Comparison of ENCODE assay signal across 8 cellular contexts in genomic region chr11:67884734-67885518, GRCh38.
DNase-seq lines count a peak whose midpoint lies in the region; ATAC-seq and TF ChIP-seq lines count a peak whose summit lies in the region.
"Not testable (repeated sequence)": the region's sequence is repeated elsewhere in the genome, so short reads cannot be mapped to it uniquely, and the experiment has no call there.

No MANE protein-coding gene starts in this region.

- intact Hi-C loops in Calu3 (cut with micrococcal nuclease; ENCODE audit: unreplicated experiment); activated CD4-positive, alpha-beta T cell treated with anti-CD3 and anti-CD28 coated beads for 36 hours (cut with DNase I, micrococcal nuclease); activated T-helper 2 cell treated with anti-CD3 and anti-CD28 coated beads, Interferon-gamma antibody, Interleukin-2, Interleukin-4, amounts not matched to agents 10 μg/mL and 5 μg/mL and 100 μg/mL, durations not matched to agents 14 hours and 24 hours and 36 hours (cut with micrococcal nuclease): not testable (repeated sequence)

- peak overlapping the region; percentile 47 for H3K4me3 Mint-ChIP-seq in Calu3 (ENCODE audit: low read depth, unreplicated experiment)
- peak overlapping the region; percentile 73 for H3K4me3 Mint-ChIP-seq in activated CD4-positive, alpha-beta T cell treated with anti-CD3 and anti-CD28 coated beads for 36 hours
- peak overlapping the region; percentile 79 for H3K4me3 Mint-ChIP-seq in activated T-helper 2 cell treated with anti-CD3 and anti-CD28 coated beads, Interferon-gamma antibody, Interleukin-2, Interleukin-4, amounts not matched to agents 10 μg/mL and 5 μg/mL and 100 μg/mL, durations not matched to agents 14 hours and 24 hours and 36 hours (ENCODE audit: low read depth)
- peak overlapping the region; percentile 4 for H3K4me3 Mint-ChIP-seq in progenitor cell of endocrine pancreas (ENCODE audit: low read depth)
- H3K4me3 Mint-ChIP-seq in stimulated activated naive CD8-positive, alpha-beta T cell treated with anti-CD3 and anti-CD28 coated beads, Interleukin-15, Interleukin-2, amounts not matched to agents 100 ng/mL and 50 ng/mL, for 24 hours, result peak overlapping the region; percentile 19

- not testable (repeated sequence) for BruUV-seq in Calu3 (replicated peaks; lab: Mats Ljungman, UMichigan)

- POLR2A ChIA-PET in activated CD4-positive, alpha-beta T cell treated with anti-CD3 and anti-CD28 coated beads for 36 hours (lab: Charles Lee), result interaction anchor here (0.6 kb wide), 1 partner anchor 568 kb away, joined by 3 read pairs; no protein-coding TSS in a partner anchor

- not testable (repeated sequence) for TF ChIP-seq CTCF in Calu3 (IDR thresholded peaks at IDR 0.05; ENCODE audit: unreplicated experiment); progenitor cell of endocrine pancreas (IDR thresholded peaks at IDR 0.05; ENCODE audit: unreplicated experiment)

- CTCF ChIA-PET in Calu3 (lab: Charles Lee), result not testable (repeated sequence)
- CTCF ChIA-PET in activated CD4-positive, alpha-beta T cell treated with anti-CD3 and anti-CD28 coated beads for 36 hours (lab: Charles Lee), result interaction anchor here (2.0 kb wide), 1 partner anchor 71 kb away, joined by 6 read pairs; no protein-coding TSS in a partner anchor

- DNase-seq in Calu3; progenitor cell of endocrine pancreas (ENCODE audit: low spot score, unreplicated experiment): not testable (repeated sequence)
- DNase-seq in NCI-H524 treated with DMSO at 0.1 percent for 48 hours (lab: John Stamatoyannopoulos, UW) (peak; percentile 16), left kidney (ENCODE audit: low read depth, low spot score) (peak; percentile 69)
- DNase-seq in activated CD4-positive, alpha-beta T cell treated with anti-CD3 and anti-CD28 coated beads for 36 hours, result peak; percentile 64
- DNase-seq in activated T-helper 2 cell treated with anti-CD3 and anti-CD28 coated beads, Interferon-gamma antibody, Interleukin-2, Interleukin-4, amounts not matched to agents 10 μg/mL and 5 μg/mL and 100 μg/mL, durations not matched to agents 14 hours and 24 hours and 36 hours (ENCODE audit: low spot score), result peak; percentile 18
- DNase-seq in central memory CD4-positive, alpha-beta T cell, result peak; percentile 67

- ATAC-seq in activated CD4-positive, alpha-beta T cell treated with anti-CD3 and anti-CD28 coated beads for 36 hours, result not testable (repeated sequence)

- peaks cover 92% of the 10 kb centered on the region for H3K27me3 Mint-ChIP-seq in Calu3 (ENCODE audit: unreplicated experiment)
- not testable (repeated sequence) for H3K27me3 Mint-ChIP-seq in activated CD4-positive, alpha-beta T cell treated with anti-CD3 and anti-CD28 coated beads for 36 hours; progenitor cell of endocrine pancreas
- peaks cover 26% of the 10 kb centered on the region for H3K27me3 Mint-ChIP-seq in activated T-helper 2 cell treated with anti-CD3 and anti-CD28 coated beads, Interferon-gamma antibody, Interleukin-2, Interleukin-4, amounts not matched to agents 10 μg/mL and 5 μg/mL and 100 μg/mL, durations not matched to agents 14 hours and 24 hours and 36 hours (ENCODE audit: low read depth)
- peaks cover 24% of the 10 kb centered on the region for H3K27me3 Mint-ChIP-seq in stimulated activated naive CD8-positive, alpha-beta T cell treated with anti-CD3 and anti-CD28 coated beads, Interleukin-15, Interleukin-2, amounts not matched to agents 100 ng/mL and 50 ng/mL, for 24 hours

- H3K27ac Mint-ChIP-seq in Calu3 (ENCODE audit: unreplicated experiment), result not testable (repeated sequence)
- peak overlapping the region; percentile 89 for H3K27ac Mint-ChIP-seq in activated CD4-positive, alpha-beta T cell treated with anti-CD3 and anti-CD28 coated beads for 36 hours
- H3K27ac Mint-ChIP-seq in activated T-helper 2 cell treated with anti-CD3 and anti-CD28 coated beads, Interferon-gamma antibody, Interleukin-2, Interleukin-4, amounts not matched to agents 10 μg/mL and 5 μg/mL and 100 μg/mL, durations not matched to agents 14 hours and 24 hours and 36 hours, result peak overlapping the region; percentile 87
- H3K27ac Mint-ChIP-seq in progenitor cell of endocrine pancreas, result peak overlapping the region; percentile 53
- H3K27ac Mint-ChIP-seq in stimulated activated naive CD8-positive, alpha-beta T cell treated with anti-CD3 and anti-CD28 coated beads, Interleukin-15, Interleukin-2, amounts not matched to agents 100 ng/mL and 50 ng/mL, for 24 hours, result peak overlapping the region; percentile 28

- not testable (repeated sequence) for H3K36me3 Mint-ChIP-seq in Calu3 (ENCODE audit: insufficient read depth, unreplicated experiment); activated CD4-positive, alpha-beta T cell treated with anti-CD3 and anti-CD28 coated beads for 36 hours (ENCODE audit: low read depth); activated T-helper 2 cell treated with anti-CD3 and anti-CD28 coated beads, Interferon-gamma antibody, Interleukin-2, Interleukin-4, amounts not matched to agents 10 μg/mL and 5 μg/mL and 100 μg/mL, durations not matched to agents 14 hours and 24 hours and 36 hours (ENCODE audit: low read depth); progenitor cell of endocrine pancreas (ENCODE audit: insufficient read depth); stimulated activated naive CD8-positive, alpha-beta T cell treated with anti-CD3 and anti-CD28 coated beads, Interleukin-15, Interleukin-2, amounts not matched to agents 100 ng/mL and 50 ng/mL, for 24 hours (ENCODE audit: low read depth)

- H3K9me3 Mint-ChIP-seq in Calu3 (ENCODE audit: low read depth, unreplicated experiment); activated CD4-positive, alpha-beta T cell treated with anti-CD3 and anti-CD28 coated beads for 36 hours (ENCODE audit: low read depth); activated T-helper 2 cell treated with anti-CD3 and anti-CD28 coated beads, Interferon-gamma antibody, Interleukin-2, Interleukin-4, amounts not matched to agents 10 μg/mL and 5 μg/mL and 100 μg/mL, durations not matched to agents 14 hours and 24 hours and 36 hours; progenitor cell of endocrine pancreas (ENCODE audit: low read depth); stimulated activated naive CD8-positive, alpha-beta T cell treated with anti-CD3 and anti-CD28 coated beads, Interleukin-15, Interleukin-2, amounts not matched to agents 100 ng/mL and 50 ng/mL, for 24 hours: not testable (repeated sequence)

- H3K4me1 Mint-ChIP-seq in Calu3 (ENCODE audit: low read depth, unreplicated experiment); stimulated activated naive CD8-positive, alpha-beta T cell treated with anti-CD3 and anti-CD28 coated beads, Interleukin-15, Interleukin-2, amounts not matched to agents 100 ng/mL and 50 ng/mL, for 24 hours (ENCODE audit: low read depth): not testable (repeated sequence)
- peaks cover 33% of the 10 kb centered on the region for H3K4me1 Mint-ChIP-seq in activated CD4-positive, alpha-beta T cell treated with anti-CD3 and anti-CD28 coated beads for 36 hours
- H3K4me1 Mint-ChIP-seq in activated T-helper 2 cell treated with anti-CD3 and anti-CD28 coated beads, Interferon-gamma antibody, Interleukin-2, Interleukin-4, amounts not matched to agents 10 μg/mL and 5 μg/mL and 100 μg/mL, durations not matched to agents 14 hours and 24 hours and 36 hours (ENCODE audit: low read depth), result peaks cover 27% of the 10 kb centered on the region
- peaks cover 55% of the 10 kb centered on the region for H3K4me1 Mint-ChIP-seq in progenitor cell of endocrine pancreas (ENCODE audit: low read depth)

Comparison
In these comparisons a context has a peak if more than half of its experiments do, and no peak if none do; other contexts are left out.
1. H3K4me3 Mint-ChIP-seq: peak in every context shown above with its lines; median percentile 79 in activated T-helper 2 cell treated with anti-CD3 and anti-CD28 coated beads, Interferon-gamma antibody, Interleukin-2, Interleukin-4, amounts not matched to agents 10 μg/mL and 5 μg/mL and 100 μg/mL, durations not matched to agents 14 hours and 24 hours and 36 hours; 73 in activated CD4-positive, alpha-beta T cell treated with anti-CD3 and anti-CD28 coated beads for 36 hours; 47 in Calu3; 19 in stimulated activated naive CD8-positive, alpha-beta T cell treated with anti-CD3 and anti-CD28 coated beads, Interleukin-15, Interleukin-2, amounts not matched to agents 100 ng/mL and 50 ng/mL, for 24 hours; 4 in progenitor cell of endocrine pancreas.